Comparison of ENCODE assay signal across 1 cellular context in the genomic region with DNA sequence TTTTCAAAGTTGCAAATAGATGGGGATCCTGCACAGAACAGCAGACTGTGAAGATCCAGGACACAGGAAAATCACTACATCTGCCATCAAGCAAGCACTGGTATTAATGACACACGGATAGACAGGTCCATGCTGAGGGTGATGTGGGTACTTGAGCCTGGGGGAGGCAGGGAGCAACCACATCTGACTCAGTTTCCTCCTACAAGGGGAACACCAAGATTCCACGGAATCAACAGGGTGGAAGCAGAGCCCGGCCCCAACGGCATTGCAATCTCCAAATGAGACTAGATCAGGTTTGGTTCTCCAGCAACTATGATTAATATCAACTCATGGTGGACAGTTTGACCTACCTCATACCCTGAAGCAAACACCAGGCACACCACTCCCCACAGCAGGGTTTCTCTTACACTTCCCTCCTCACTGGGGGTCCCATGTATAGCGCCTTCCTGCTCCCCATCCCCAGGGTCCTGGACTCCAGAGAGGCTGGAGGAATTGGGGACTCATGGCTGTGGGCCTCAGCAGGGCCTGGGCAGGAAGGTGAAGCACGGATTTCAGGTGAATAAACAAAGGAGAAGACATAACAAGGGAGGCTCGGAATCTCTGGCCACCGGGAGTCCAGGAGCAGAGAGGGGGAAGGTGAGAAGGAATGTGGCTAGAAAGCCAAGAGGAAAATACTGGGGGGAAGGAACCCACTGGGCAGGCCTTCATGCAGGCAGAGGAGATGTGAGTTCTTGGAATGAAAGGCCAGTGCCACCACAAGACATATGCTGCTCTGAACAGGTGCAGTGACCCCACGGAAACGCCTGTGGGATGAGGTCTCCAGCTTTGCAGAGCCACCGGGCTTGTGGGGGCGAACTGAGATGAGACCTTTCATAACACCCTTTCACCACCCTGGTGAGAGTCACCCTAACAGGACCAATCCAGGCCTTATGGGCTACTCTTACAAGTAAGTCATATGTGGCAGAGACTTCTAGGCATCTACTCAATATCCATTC.
TF ChIP-seq lines count a peak whose summit lies in the region.

No MANE protein-coding gene starts in this region.

TF ChIP-seq in IMR-90, 13 proteins besides CTCF, POLR2A, EP300 and RAD21:
- TF ChIP-seq MAZ (IDR thresholded peaks at IDR 0.05; ENCODE audit: borderline replicate concordance, low read depth, low read length) = no peak
- TF ChIP-seq NFE2L2 (IDR thresholded peaks at IDR 0.05; ENCODE audit: low read depth, low read length) = no peak
- TF ChIP-seq CHD1 (IDR thresholded peaks at IDR 0.05; ENCODE audit: low read depth, low read length) = no peak
- TF ChIP-seq, protein P1, sequence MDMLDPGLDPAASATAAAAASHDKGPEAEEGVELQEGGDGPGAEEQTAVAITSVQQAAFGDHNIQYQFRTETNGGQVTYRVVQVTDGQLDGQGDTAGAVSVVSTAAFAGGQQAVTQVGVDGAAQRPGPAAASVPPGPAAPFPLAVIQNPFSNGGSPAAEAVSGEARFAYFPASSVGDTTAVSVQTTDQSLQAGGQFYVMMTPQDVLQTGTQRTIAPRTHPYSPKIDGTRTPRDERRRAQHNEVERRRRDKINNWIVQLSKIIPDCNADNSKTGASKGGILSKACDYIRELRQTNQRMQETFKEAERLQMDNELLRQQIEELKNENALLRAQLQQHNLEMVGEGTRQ (IDR thresholded peaks at IDR 0.05; ENCODE audit: low read depth, low read length) = no peak
- TF ChIP-seq BHLHE40 (IDR thresholded peaks at IDR 0.05; ENCODE audit: low read depth, low read length) = no peak
- TF ChIP-seq FOS (IDR thresholded peaks at IDR 0.05; ENCODE audit: low read depth, low read length) = no peak
- TF ChIP-seq RFX5 (IDR thresholded peaks at IDR 0.05; ENCODE audit: low read depth, low read length) = no peak
- TF ChIP-seq SMC3 (IDR thresholded peaks at IDR 0.05; ENCODE audit: low read depth, low read length) = no peak
- TF ChIP-seq RCOR1 (IDR thresholded peaks at IDR 0.05; ENCODE audit: insufficient replicate concordance, low read length) = no peak
- TF ChIP-seq, protein P2, sequence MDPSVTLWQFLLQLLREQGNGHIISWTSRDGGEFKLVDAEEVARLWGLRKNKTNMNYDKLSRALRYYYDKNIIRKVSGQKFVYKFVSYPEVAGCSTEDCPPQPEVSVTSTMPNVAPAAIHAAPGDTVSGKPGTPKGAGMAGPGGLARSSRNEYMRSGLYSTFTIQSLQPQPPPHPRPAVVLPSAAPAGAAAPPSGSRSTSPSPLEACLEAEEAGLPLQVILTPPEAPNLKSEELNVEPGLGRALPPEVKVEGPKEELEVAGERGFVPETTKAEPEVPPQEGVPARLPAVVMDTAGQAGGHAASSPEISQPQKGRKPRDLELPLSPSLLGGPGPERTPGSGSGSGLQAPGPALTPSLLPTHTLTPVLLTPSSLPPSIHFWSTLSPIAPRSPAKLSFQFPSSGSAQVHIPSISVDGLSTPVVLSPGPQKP (IDR thresholded peaks at IDR 0.05; ENCODE audit: borderline replicate concordance, low read depth, low read length) = no peak
- no peak for TF ChIP-seq CEBPB (IDR thresholded peaks at IDR 0.05; ENCODE audit: low read depth, low read length)
- no peak for TF ChIP-seq MXI1 (IDR thresholded peaks at IDR 0.05; ENCODE audit: borderline replicate concordance, low read depth, low read length)
- no peak for TF ChIP-seq MAFK (IDR thresholded peaks at IDR 0.05; ENCODE audit: low read depth, low read length)
TF ChIP-seq in IMR-90: peak in this region for 0.
